1 cellular context compared by ENCODE assay signal in the genomic region with DNA sequence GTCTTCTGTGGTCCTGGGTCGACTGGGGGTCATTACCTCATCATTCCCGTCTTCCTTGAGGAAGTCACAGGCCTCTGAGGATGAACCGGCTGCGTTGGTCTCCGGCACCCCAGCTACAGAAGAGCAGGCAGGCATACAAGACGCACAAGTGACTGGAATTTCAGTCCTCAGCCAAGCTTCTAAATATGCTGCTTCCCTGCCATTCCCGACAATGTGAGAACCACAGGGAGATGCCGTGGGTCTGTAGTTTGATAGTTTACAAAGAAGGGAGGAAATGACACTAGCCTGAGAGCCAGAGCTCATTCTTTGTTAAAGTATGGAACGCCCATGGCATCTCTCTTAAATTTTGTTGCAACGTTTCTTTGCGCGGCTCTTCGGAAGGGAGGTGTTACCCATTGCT.
TF ChIP-seq lines count a peak whose summit lies in the region.

No MANE protein-coding gene starts in this region.

TF ChIP-seq in HepG2, 621 proteins besides CTCF, POLR2A, EP300 and RAD21:
- TF ChIP-seq ZNF333 (CRISPR knock-in tag; IDR thresholded peaks at IDR 0.05; ENCODE audit: borderline replicate concordance) (no peak), KDM3A (CRISPR knock-in tag; IDR thresholded peaks at IDR 0.05; ENCODE audit: low read depth) (no peak), ZNF263 (CRISPR knock-in tag; IDR thresholded peaks at IDR 0.05) (no peak), CC2D1A (CRISPR knock-in tag; IDR thresholded peaks at IDR 0.05) (no peak), ASH2L (IDR thresholded peaks at IDR 0.05; ENCODE audit: insufficient read length, low read depth, low read length) (no peak), ZNF780A (CRISPR knock-in tag; IDR thresholded peaks at IDR 0.05) (no peak), PTBP1 (IDR thresholded peaks at IDR 0.05; ENCODE audit: low read depth, low read length, poor library complexity, severe bottlenecking) (no peak), ZMAT3 (CRISPR knock-in tag; conservative IDR thresholded peaks at IDR 0.05) (no peak)
- TF ChIP-seq, protein P1, sequence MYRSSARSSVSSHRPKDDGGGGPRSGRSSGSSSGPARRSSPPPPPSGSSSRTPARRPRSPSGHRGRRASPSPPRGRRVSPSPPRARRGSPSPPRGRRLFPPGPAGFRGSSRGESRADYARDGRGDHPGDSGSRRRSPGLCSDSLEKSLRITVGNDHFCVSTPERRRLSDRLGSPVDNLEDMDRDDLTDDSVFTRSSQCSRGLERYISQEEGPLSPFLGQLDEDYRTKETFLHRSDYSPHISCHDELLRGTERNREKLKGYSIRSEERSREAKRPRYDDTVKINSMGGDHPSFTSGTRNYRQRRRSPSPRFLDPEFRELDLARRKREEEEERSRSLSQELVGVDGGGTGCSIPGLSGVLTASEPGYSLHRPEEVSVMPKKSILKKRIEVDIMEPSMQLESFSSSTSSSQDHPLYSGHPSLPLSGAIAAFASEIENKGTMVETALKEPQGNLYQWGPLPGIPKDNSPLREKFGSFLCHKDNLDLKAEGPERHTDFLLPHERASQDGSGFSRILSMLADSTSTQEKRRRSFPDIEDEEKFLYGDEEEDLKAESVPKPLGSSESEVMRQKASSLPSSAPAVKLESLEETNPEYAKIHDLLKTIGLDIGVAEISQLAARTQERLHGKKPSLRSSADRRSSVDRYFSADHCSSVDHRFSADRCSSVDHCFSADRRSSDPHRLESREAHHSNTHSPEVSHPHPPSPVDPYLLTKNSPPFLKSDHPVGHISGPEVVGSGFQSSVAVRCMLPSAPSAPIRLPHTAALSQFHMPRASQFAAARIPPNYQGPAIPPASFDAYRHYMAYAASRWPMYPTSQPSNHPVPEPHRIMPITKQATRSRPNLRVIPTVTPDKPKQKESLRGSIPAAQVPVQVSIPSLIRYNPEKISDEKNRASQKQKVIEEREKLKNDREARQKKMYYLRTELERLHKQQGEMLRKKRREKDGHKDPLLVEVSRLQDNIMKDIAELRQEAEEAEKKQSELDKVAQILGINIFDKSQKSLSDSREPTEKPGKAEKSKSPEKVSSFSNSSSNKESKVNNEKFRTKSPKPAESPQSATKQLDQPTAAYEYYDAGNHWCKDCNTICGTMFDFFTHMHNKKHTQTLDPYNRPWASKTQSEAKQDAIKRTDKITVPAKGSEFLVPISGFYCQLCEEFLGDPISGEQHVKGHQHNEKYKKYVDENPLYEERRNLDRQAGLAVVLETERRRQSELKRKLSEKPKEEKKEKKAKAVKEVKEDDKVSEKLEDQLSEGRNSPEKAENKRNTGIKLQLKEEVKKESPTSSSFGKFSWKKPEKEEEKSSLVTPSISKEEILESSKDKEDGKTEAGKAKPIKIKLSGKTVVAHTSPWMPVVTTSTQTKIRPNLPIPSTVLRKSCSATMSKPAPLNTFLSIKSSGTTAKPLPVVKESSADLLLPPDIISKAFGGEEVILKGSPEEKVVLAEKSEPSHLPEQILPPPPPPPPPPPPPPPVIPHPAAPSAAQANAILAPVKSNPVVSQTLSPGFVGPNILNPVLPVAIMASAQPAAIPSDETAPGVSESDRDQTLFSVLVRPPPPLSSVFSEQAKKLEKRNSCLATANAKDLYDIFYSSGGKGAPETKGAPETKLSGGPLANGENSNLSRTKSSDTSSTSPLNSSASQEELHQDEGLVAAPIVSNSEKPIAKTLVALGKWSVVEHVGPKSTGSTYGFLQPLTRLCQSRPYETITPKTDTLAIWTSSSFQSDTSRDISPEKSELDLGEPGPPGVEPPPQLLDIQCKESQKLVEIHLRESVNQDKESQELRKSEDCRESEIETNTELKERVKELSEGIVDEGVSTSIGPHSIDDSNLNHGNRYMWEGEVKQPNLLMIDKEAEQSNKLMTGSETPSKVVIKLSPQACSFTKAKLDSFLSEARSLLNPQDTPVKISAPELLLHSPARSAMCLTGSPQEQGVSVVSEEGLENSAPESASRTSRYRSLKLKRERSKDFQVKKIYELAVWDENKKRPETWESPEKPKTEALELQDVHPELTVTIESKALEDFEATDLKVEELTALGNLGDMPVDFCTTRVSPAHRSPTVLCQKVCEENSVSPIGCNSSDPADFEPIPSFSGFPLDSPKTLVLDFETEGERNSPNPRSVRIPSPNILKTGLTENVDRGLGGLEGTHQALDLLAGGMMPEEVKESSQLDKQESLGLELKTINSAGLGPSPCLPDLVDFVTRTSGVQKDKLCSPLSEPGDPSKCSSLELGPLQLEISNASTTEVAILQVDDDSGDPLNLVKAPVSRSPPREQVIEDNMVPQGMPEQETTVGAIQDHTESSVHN (CRISPR knock-in tag; IDR thresholded peaks at IDR 0.05): no peak
- TF ChIP-seq, protein P2, sequence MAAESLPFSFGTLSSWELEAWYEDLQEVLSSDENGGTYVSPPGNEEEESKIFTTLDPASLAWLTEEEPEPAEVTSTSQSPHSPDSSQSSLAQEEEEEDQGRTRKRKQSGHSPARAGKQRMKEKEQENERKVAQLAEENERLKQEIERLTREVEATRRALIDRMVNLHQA (CRISPR knock-in tag; IDR thresholded peaks at IDR 0.05): no peak
